16 cellular contexts compared by ENCODE assay signal in genomic region chrX:71537743-71538142, GRCh38. TPM values are rescaled to one million over a fixed set of nuclear protein-coding genes. Genes with fewer than 3 reads are reported as not detected.
DNase-seq lines count a peak whose midpoint lies in the region; ATAC-seq and TF ChIP-seq lines count a peak whose summit lies in the region.
"Had no signal": no experiment of that assay in that cellular context is flagged by ENCODE, and none has a peak within 500 bp of the region (broad histone marks: within the 10 kb centered on the region; RNA-seq: fewer than 3 reads in every experiment).

No MANE protein-coding gene starts in this region.

- peaks cover 33% of the 10 kb centered on the region for H3K4me1 ChIP-seq in Loucy (ENCODE audit: insufficient read depth, low read length, poor library complexity, severe bottlenecking)
- no peaks in the 10 kb centered on the region for H3K4me1 ChIP-seq in neural progenitor cell
- H3K4me1 ChIP-seq: parathyroid adenoma had no signal

- peaks cover 77% of the 10 kb centered on the region for H4K20me1 ChIP-seq in Loucy (ENCODE audit: insufficient read depth, low read length, poor library complexity, severe bottlenecking)
- peaks cover 86% of the 10 kb centered on the region for H4K20me1 ChIP-seq in neural progenitor cell (ENCODE audit: low read depth)

- CTCF ChIA-PET in activated CD4-positive, alpha-beta T cell treated with anti-CD3 and anti-CD28 coated beads, Interleukin-2, amount 10 ng/mL, durations not matched to agents 7 days and 5 days (lab: Charles Lee), result no interaction called here

- H3K27ac ChIP-seq in neural progenitor cell, result no peak overlapping the region
- H3K27ac ChIP-seq: A549, epithelial cell of prostate, parathyroid adenoma had no signal

- H3K27me3 ChIP-seq in Loucy (ENCODE audit: insufficient read depth, low read length, poor library complexity, severe bottlenecking) (no peaks in the 10 kb centered on the region), neural progenitor cell (no peaks in the 10 kb centered on the region)

- H2AFZ ChIP-seq in Loucy (ENCODE audit: low read length) (no peak overlapping the region), neural progenitor cell (replicated peaks) (no peak overlapping the region)
- H2AFZ ChIP-seq: parathyroid adenoma had no signal

- H3K9ac ChIP-seq in Loucy (ENCODE audit: low read depth, low read length, poor library complexity, severe bottlenecking) (peak overlapping the region; percentile 51), neural progenitor cell (no peak overlapping the region)
- H3K9ac ChIP-seq: parathyroid adenoma had no signal

- no peaks in the 10 kb centered on the region for H3F3A ChIP-seq in Loucy (ENCODE audit: low read depth)
- no peaks in the 10 kb centered on the region for H3F3A ChIP-seq in neural progenitor cell (ENCODE audit: low read depth)

- H3K79me2 ChIP-seq in Loucy (ENCODE audit: insufficient read depth, low read length) (peaks cover 99% of the 10 kb centered on the region), neural progenitor cell (ENCODE audit: low read depth) (peaks cover 99% of the 10 kb centered on the region)

- no peaks in the 10 kb centered on the region for H3K9me3 Mint-ChIP-seq in activated CD4-positive, alpha-beta T cell treated with anti-CD3 and anti-CD28 coated beads, Interleukin-2, amount 10 ng/mL, durations not matched to agents 7 days and 5 days
- H3K9me3 Mint-ChIP-seq in activated naive CD8-positive, alpha-beta T cell treated with anti-CD3 and anti-CD28 coated beads for 36 hours, result no peaks in the 10 kb centered on the region
- peaks cover 5% of the 10 kb centered on the region for H3K9me3 Mint-ChIP-seq in neural progenitor cell
- H3K9me3 Mint-ChIP-seq: activated B cell treated with CpG ODN at 0.5 μM for 24 hours, type B pancreatic cell had no signal

- peaks cover 70% of the 10 kb centered on the region for H3K36me3 Mint-ChIP-seq in activated CD4-positive, alpha-beta T cell treated with anti-CD3 and anti-CD28 coated beads, Interleukin-2, amount 10 ng/mL, durations not matched to agents 7 days and 5 days (ENCODE audit: low read depth)
- peaks cover 82% of the 10 kb centered on the region for H3K36me3 Mint-ChIP-seq in activated naive CD8-positive, alpha-beta T cell treated with anti-CD3 and anti-CD28 coated beads for 36 hours
- peaks cover 9% of the 10 kb centered on the region for H3K36me3 Mint-ChIP-seq in neural progenitor cell

- POLR2A ChIA-PET in activated CD4-positive, alpha-beta T cell treated with anti-CD3 and anti-CD28 coated beads, Interleukin-2, amount 10 ng/mL, durations not matched to agents 7 days and 5 days (lab: Charles Lee), result no interaction called here

- peaks cover 42% of the 10 kb centered on the region for H3K4me1 Mint-ChIP-seq in activated CD4-positive, alpha-beta T cell treated with anti-CD3 and anti-CD28 coated beads, Interleukin-2, amount 10 ng/mL, durations not matched to agents 7 days and 5 days
- H3K4me1 Mint-ChIP-seq in activated naive CD8-positive, alpha-beta T cell treated with anti-CD3 and anti-CD28 coated beads for 36 hours, result peaks cover 27% of the 10 kb centered on the region
- peaks cover 6% of the 10 kb centered on the region for H3K4me1 Mint-ChIP-seq in neural progenitor cell

- peak overlapping the region; percentile 88 for H3K4me3 ChIP-seq in Loucy (ENCODE audit: low read length, poor library complexity, severe bottlenecking)
- H3K4me3 ChIP-seq in neural progenitor cell, result no peak overlapping the region
- H3K4me3 ChIP-seq: A549 had no signal

- H3K9me2 ChIP-seq in Loucy (replicated peaks; ENCODE audit: low read depth, low read length), result no peaks in the 10 kb centered on the region

- H3K27me3 Mint-ChIP-seq in activated CD4-positive, alpha-beta T cell treated with anti-CD3 and anti-CD28 coated beads, Interleukin-2, amount 10 ng/mL, durations not matched to agents 7 days and 5 days, result no peaks in the 10 kb centered on the region
- H3K27me3 Mint-ChIP-seq in activated naive CD8-positive, alpha-beta T cell treated with anti-CD3 and anti-CD28 coated beads for 36 hours, result no peaks in the 10 kb centered on the region
- H3K27me3 Mint-ChIP-seq in neural progenitor cell (ENCODE audit: insufficient read depth, low read depth), result no peaks in the 10 kb centered on the region
- H3K27me3 Mint-ChIP-seq: activated B cell treated with CpG ODN at 0.5 μM for 24 hours, type B pancreatic cell had no signal

- TF ChIP-seq CTCF in Loucy (conservative IDR thresholded peaks at IDR 0.05; ENCODE audit: low read length) (no peak), neural progenitor cell (IDR thresholded peaks at IDR 0.05) (no peak)

- no peak for ATAC-seq in GM21576 (IDR thresholded peaks at IDR 0.05; ENCODE audit: unreplicated experiment)
- ATAC-seq: A549 had no signal

- H3K4me2 ChIP-seq in Loucy (ENCODE audit: low read depth, low read length, poor library complexity, severe bottlenecking) (peak overlapping the region; percentile 93), neural progenitor cell (peak overlapping the region; percentile 21)

- H3K27ac Mint-ChIP-seq in activated CD4-positive, alpha-beta T cell treated with anti-CD3 and anti-CD28 coated beads, Interleukin-2, amount 10 ng/mL, durations not matched to agents 7 days and 5 days, result peak overlapping the region; percentile 46
- H3K27ac Mint-ChIP-seq in activated naive CD8-positive, alpha-beta T cell treated with anti-CD3 and anti-CD28 coated beads for 36 hours, result peak overlapping the region; percentile 94
- H3K27ac Mint-ChIP-seq in neural progenitor cell, result no peak overlapping the region
- H3K27ac Mint-ChIP-seq: type B pancreatic cell had no signal

- no peak for DNase-seq in activated CD4-positive, alpha-beta T cell treated with anti-CD3 and anti-CD28 coated beads, Interleukin-2, amount 10 ng/mL, durations not matched to agents 7 days and 5 days
- no peak for DNase-seq in activated CD4-positive, alpha-beta T cell treated with anti-CD3 and anti-CD28 coated beads for 4 hours
- DNase-seq in activated naive CD8-positive, alpha-beta T cell treated with anti-CD3 and anti-CD28 coated beads for 36 hours, result no peak
- DNase-seq in neural progenitor cell (ENCODE audit: low spot score), result no peak
- no peak for DNase-seq in NCI-H446 (lab: John Stamatoyannopoulos, UW)
- DNase-seq in inferior parietal cortex (ENCODE audit: extremely low spot score), result no peak
- DNase-seq: activated B cell treated with CpG ODN at 0.5 μM for 24 hours, Karpas-422, NCI-H1417 treated with DMSO at 0.1 percent for 48 hours, small intestine had no signal

- peaks cover 29% of the 10 kb centered on the region; the same call in 1 of the 2 replicates for H3K36me3 ChIP-seq in Loucy (ENCODE audit: insufficient read depth, low read length)
- no peaks in the 10 kb centered on the region for H3K36me3 ChIP-seq in neural progenitor cell

- no peaks in the 10 kb centered on the region for H3K9me3 ChIP-seq in Loucy (ENCODE audit: insufficient read depth, low read depth, low read length)
- H3K9me3 ChIP-seq in neural progenitor cell (ENCODE audit: low read depth), result no peaks in the 10 kb centered on the region
- H3K9me3 ChIP-seq: A549 had no signal

- H3K4me3 Mint-ChIP-seq in activated CD4-positive, alpha-beta T cell treated with anti-CD3 and anti-CD28 coated beads, Interleukin-2, amount 10 ng/mL, durations not matched to agents 7 days and 5 days, result peak overlapping the region; percentile 85
- peak overlapping the region; percentile 75 for H3K4me3 Mint-ChIP-seq in activated naive CD8-positive, alpha-beta T cell treated with anti-CD3 and anti-CD28 coated beads for 36 hours
- no peak overlapping the region for H3K4me3 Mint-ChIP-seq in neural progenitor cell
- H3K4me3 Mint-ChIP-seq: activated B cell treated with CpG ODN at 0.5 μM for 24 hours, type B pancreatic cell had no signal

RNA-seq across cellular contexts. Expression of gene OGT, which starts 4.8 kb away (rescaled TPM):
- total RNA-seq in activated CD4-positive, alpha-beta T cell treated with anti-CD3 and anti-CD28 coated beads, Interleukin-2, amount 10 ng/mL, durations not matched to agents 7 days and 5 days, result 100 to 1,000 TPM; 345 to 362 TPM
- 100 to 1,000 TPM; 233 to 244 TPM for total RNA-seq in activated naive CD8-positive, alpha-beta T cell treated with anti-CD3 and anti-CD28 coated beads for 36 hours
- total RNA-seq in neural progenitor cell (ENCODE audit: low replicate concordance), result 214 and 287 TPM in 2 replicates

RNA-seq across cellular contexts. Expression of gene GCNA, which starts 40.5 kb away (rescaled TPM):
- total RNA-seq in activated CD4-positive, alpha-beta T cell treated with anti-CD3 and anti-CD28 coated beads, Interleukin-2, amount 10 ng/mL, durations not matched to agents 7 days and 5 days, result 1 to 10 TPM; 4.7 to 5.9 TPM
- total RNA-seq in activated naive CD8-positive, alpha-beta T cell treated with anti-CD3 and anti-CD28 coated beads for 36 hours, result 1 to 10 TPM; 1.6 to 3.1 TPM
- 0.62 and 0.97 TPM in 2 replicates for total RNA-seq in neural progenitor cell (ENCODE audit: low replicate concordance)
